ENCODE assay signal across 1 cellular context in genomic region chr2:55419514-55420243, GRCh38.
TF ChIP-seq lines count a peak whose summit lies in the region.

Gene CCDC88A (minus strand): TSS chr2:55419856. CDS start chr2:55419079, 777 bp downstream.

TF ChIP-seq in HepG2, 621 proteins besides CTCF, POLR2A, EP300 and RAD21 (continued from another document and continues in another):
- no peak for TF ChIP-seq NBN (conservative IDR thresholded peaks at IDR 0.05)
- no peak for TF ChIP-seq ETS1 (CRISPR knock-in tag; IDR thresholded peaks at IDR 0.05)
- no peak for TF ChIP-seq PRPF4 (IDR thresholded peaks at IDR 0.05; ENCODE audit: low read depth, low read length, poor library complexity, severe bottlenecking)
- TF ChIP-seq NFE2 (CRISPR knock-in tag; IDR thresholded peaks at IDR 0.05): no peak; the same call in 1 of the 2 replicates
- no peak; the same call in 1 of the 2 replicates for TF ChIP-seq CAMTA2 (CRISPR knock-in tag; IDR thresholded peaks at IDR 0.05; ENCODE audit: borderline replicate concordance)
- peak; percentile 99 for TF ChIP-seq IKZF5 (CRISPR knock-in tag; IDR thresholded peaks at IDR 0.05)
- peak; percentile 100 for TF ChIP-seq PHF21A (CRISPR knock-in tag; IDR thresholded peaks at IDR 0.05)
- peak; percentile 99 for TF ChIP-seq ZBTB7B (CRISPR knock-in tag; IDR thresholded peaks at IDR 0.05)
- TF ChIP-seq ZHX2 (IDR thresholded peaks at IDR 0.05; ENCODE audit: low read depth): peak; percentile 77
- no peak for TF ChIP-seq ZHX2 (CRISPR knock-in tag; IDR thresholded peaks at IDR 0.05; ENCODE audit: borderline replicate concordance)
- peak; percentile 60; the same call in 1 of the 2 replicates for TF ChIP-seq ZKSCAN1 (IDR thresholded peaks at IDR 0.05; ENCODE audit: low read length)
- peak; percentile 98 for TF ChIP-seq HMG20B (CRISPR knock-in tag; conservative IDR thresholded peaks at IDR 0.05)
- TF ChIP-seq ELK4 (CRISPR knock-in tag; IDR thresholded peaks at IDR 0.05; ENCODE audit: borderline replicate concordance): no peak
- no peak for TF ChIP-seq ZNF180 (CRISPR knock-in tag; IDR thresholded peaks at IDR 0.05; ENCODE audit: borderline replicate concordance, low read depth)
- TF ChIP-seq MED1 (CRISPR knock-in tag; IDR thresholded peaks at IDR 0.05): peak; percentile 95
- TF ChIP-seq HNRNPUL1 (IDR thresholded peaks at IDR 0.05; ENCODE audit: low read depth, low read length): peak; percentile 79; the same call in 1 of the 2 replicates
- peak; percentile 80 for TF ChIP-seq ZHX1 (CRISPR knock-in tag; IDR thresholded peaks at IDR 0.05; ENCODE audit: low read depth)
- TF ChIP-seq SSRP1 (CRISPR knock-in tag; IDR thresholded peaks at IDR 0.05): peak; percentile 83; the same call in 1 of the 2 replicates
- TF ChIP-seq DBP (CRISPR knock-in tag; IDR thresholded peaks at IDR 0.05; ENCODE audit: not compliant biosample characterization): peak; percentile 91
- TF ChIP-seq KLF13 (CRISPR knock-in tag; IDR thresholded peaks at IDR 0.05): peak; percentile 90; the same call in 1 of the 2 replicates
- TF ChIP-seq ZNF12 (CRISPR knock-in tag; IDR thresholded peaks at IDR 0.05): peak; percentile 90
- peak; percentile 93 for TF ChIP-seq SATB2 (CRISPR knock-in tag; IDR thresholded peaks at IDR 0.05)
- TF ChIP-seq ZNF121 (CRISPR knock-in tag; IDR thresholded peaks at IDR 0.05): peak; percentile 90
- TF ChIP-seq RNF2 (conservative IDR thresholded peaks at IDR 0.05; ENCODE audit: low read depth): peak; percentile 72; the same call in 1 of the 2 replicates
- peak; percentile 93 for TF ChIP-seq RXRB (CRISPR knock-in tag; IDR thresholded peaks at IDR 0.05; ENCODE audit: borderline replicate concordance)
- TF ChIP-seq THAP7 (CRISPR knock-in tag; IDR thresholded peaks at IDR 0.05): no peak; the same call in 1 of the 2 replicates
- peak; percentile 94 for TF ChIP-seq MEIS1 (CRISPR knock-in tag; IDR thresholded peaks at IDR 0.05; ENCODE audit: borderline replicate concordance)
- TF ChIP-seq KMT2A (CRISPR knock-in tag; IDR thresholded peaks at IDR 0.05): peak; percentile 97
- peak; percentile 95 for TF ChIP-seq ZNF264 (CRISPR knock-in tag; IDR thresholded peaks at IDR 0.05)
- TF ChIP-seq ZSCAN29 (CRISPR knock-in tag; conservative IDR thresholded peaks at IDR 0.05): peak; percentile 85; the same call in 1 of the 2 replicates
- TF ChIP-seq FOSL1 (CRISPR knock-in tag; IDR thresholded peaks at IDR 0.05; ENCODE audit: borderline replicate concordance): peak; percentile 27; the same call in 1 of the 2 replicates
- peak; percentile 98; the same call in 1 of the 2 replicates for TF ChIP-seq SAFB2 (CRISPR knock-in tag; IDR thresholded peaks at IDR 0.05; ENCODE audit: borderline replicate concordance, low read depth)
- peak; percentile 92 for TF ChIP-seq E2F5 (CRISPR knock-in tag; conservative IDR thresholded peaks at IDR 0.05)
- TF ChIP-seq NFE2L2 (IDR thresholded peaks at IDR 0.05; ENCODE audit: low read length): no peak
- TF ChIP-seq ZNF318 (CRISPR knock-in tag; IDR thresholded peaks at IDR 0.05): no peak
